ENCODE assay signal across 1 cellular context in genomic region chr17:78985395-78985794, GRCh38.
TF ChIP-seq lines count a peak whose summit lies in the region.

No MANE protein-coding gene starts in this region.

TF ChIP-seq in HepG2, 621 proteins besides CTCF, POLR2A, EP300 and RAD21:
- TF ChIP-seq ZBTB39 (CRISPR knock-in tag; IDR thresholded peaks at IDR 0.05) (no peak), AGO1 (IDR thresholded peaks at IDR 0.05; ENCODE audit: low read depth, low read length, poor library complexity, severe bottlenecking) (no peak), ZFP90 (CRISPR knock-in tag; IDR thresholded peaks at IDR 0.05; ENCODE audit: borderline replicate concordance) (no peak), SPEN (CRISPR knock-in tag; IDR thresholded peaks at IDR 0.05; ENCODE audit: low read depth) (no peak), DNMT1 (CRISPR knock-in tag; IDR thresholded peaks at IDR 0.05) (no peak), ZBTB49 (CRISPR knock-in tag; IDR thresholded peaks at IDR 0.05; ENCODE audit: borderline replicate concordance) (no peak), NFE2L2 (IDR thresholded peaks at IDR 0.05; ENCODE audit: low read length) (no peak), SATB2 (CRISPR knock-in tag; IDR thresholded peaks at IDR 0.05) (no peak), MAFF (IDR thresholded peaks at IDR 0.05; ENCODE audit: low read depth, low read length) (no peak), CHD2 (IDR thresholded peaks at IDR 0.05; ENCODE audit: low read depth, low read length) (no peak)
